Comparison of ENCODE assay signal across 8 cellular contexts in the genomic region with DNA sequence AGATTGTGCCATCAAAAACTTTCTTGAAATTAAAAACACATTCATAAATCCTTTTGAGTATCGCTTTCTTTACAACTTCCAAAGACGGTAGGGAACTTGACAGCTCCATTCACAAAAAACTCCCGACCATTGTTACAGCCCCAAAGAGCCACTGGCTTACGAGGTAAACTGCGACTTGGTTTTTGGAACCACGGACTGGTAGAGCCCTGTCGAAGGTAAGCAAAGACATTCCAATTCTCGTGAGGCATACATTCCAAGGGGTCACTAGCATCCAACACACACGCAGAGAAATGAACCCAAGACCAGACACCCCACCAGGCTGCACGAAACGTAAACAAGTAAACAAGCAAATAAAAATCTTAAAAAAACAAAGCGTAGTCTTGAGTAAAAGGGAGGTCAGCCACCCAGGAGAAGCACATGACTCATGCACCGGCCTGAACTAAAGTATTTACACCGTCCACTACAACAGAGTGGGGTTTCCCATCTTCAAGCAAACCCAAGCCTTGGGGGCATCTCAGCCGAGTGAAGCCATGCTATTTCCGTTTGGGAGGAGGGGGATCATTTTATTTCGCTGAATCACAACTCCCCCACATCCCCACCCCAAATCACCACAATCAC. TPM values are rescaled to one million over a fixed set of nuclear protein-coding genes. Genes with fewer than 3 reads are reported as not detected.
DNase-seq lines count a peak whose midpoint lies in the region; ATAC-seq and TF ChIP-seq lines count a peak whose summit lies in the region.

No MANE protein-coding gene starts in this region.

- no peaks in the 10 kb centered on the region for H3K9me3 ChIP-seq in heart right ventricle
- no peaks in the 10 kb centered on the region for H3K9me3 ChIP-seq in parathyroid adenoma (ENCODE audit: control insufficient read depth, low read length)

- H3K36me3 ChIP-seq in heart right ventricle (no peaks in the 10 kb centered on the region), parathyroid adenoma (ENCODE audit: control insufficient read depth, insufficient read depth, low read length) (no peaks in the 10 kb centered on the region)

- TF ChIP-seq CTCF in heart right ventricle (IDR thresholded peaks at IDR 0.05) (no peak), WI38 (IDR thresholded peaks at IDR 0.05; ENCODE audit: low read depth, low read length) (no peak), fibroblast of the aortic adventitia (IDR thresholded peaks at IDR 0.05; ENCODE audit: insufficient read depth, low read length) (no peak), parathyroid adenoma (IDR thresholded peaks at IDR 0.05) (no peak)

- peak overlapping the region; percentile 85 for H3K4me2 ChIP-seq in parathyroid adenoma (ENCODE audit: low read length)

- no peak for DNase-seq in heart right ventricle
- no peak for DNase-seq in Right ventricle myocardium inferior (ENCODE audit: missing footprints)
- peak; percentile 64 for DNase-seq in fibroblast of the aortic adventitia (ENCODE audit: low read depth)
- DNase-seq in effector CD8-positive, alpha-beta T cell (lab: John Stamatoyannopoulos, UW) = no peak
- no peak for DNase-seq in NCI-H526 treated with DMSO at 0.1 percent for 48 hours (lab: John Stamatoyannopoulos, UW)

- H3K9ac ChIP-seq in parathyroid adenoma = peak overlapping the region; percentile 55

- peaks cover 10 to 76% (median 63%) of the 10 kb centered on the region in 9 donors for H3K4me1 ChIP-seq in heart right ventricle
- peaks cover 34% of the 10 kb centered on the region for H3K4me1 ChIP-seq in parathyroid adenoma

- no peak overlapping the region for H2AFZ ChIP-seq in parathyroid adenoma

- ATAC-seq in heart right ventricle (peak in 5 of 8 donors; percentile 24 to 40 (median 35)), Right ventricle myocardium inferior (no peak), GM18909 (IDR thresholded peaks at IDR 0.05; ENCODE audit: poor library complexity, unreplicated experiment) (no peak)

- H3K4me3 ChIP-seq in heart right ventricle (peak overlapping the region; percentile 90 to 99 (median 96)), WI38 (ENCODE audit: low read depth, low read length) (peak overlapping the region; percentile 86), fibroblast of the aortic adventitia (ENCODE audit: low read depth, low read length) (peak overlapping the region; percentile 91), parathyroid adenoma (ENCODE audit: low read depth, low read length) (peak overlapping the region; percentile 81)

- H3K27me3 ChIP-seq in heart right ventricle (no peaks in the 10 kb centered on the region), parathyroid adenoma (ENCODE audit: control insufficient read depth, insufficient read depth, low read length) (no peaks in the 10 kb centered on the region)

- H3K27ac ChIP-seq in heart right ventricle (peak overlapping the region; percentile 75 to 96 (median 93)), parathyroid adenoma (peak overlapping the region; percentile 67)

- WGBS in heart right ventricle, 2 donors = 7 to 8% methylated on average over 17 of the region's 17 CpGs

- peaks cover 56% of the 10 kb centered on the region for H3K79me2 ChIP-seq in parathyroid adenoma

- intact Hi-C loops in heart right ventricle (cut with DNase I) (loop anchor here in 6 of 10 donors (5.0 to 10.0 kb wide), 7 partner anchors 36 to 224 kb away; a partner anchor contains a TSS), Right ventricle myocardium inferior (cut with DNase I) (no loop called here)

RNA-seq across cellular contexts. Expression of a gene that starts 1.4 kb away (rescaled TPM):
- 10 to 100 TPM; 51.6 to 85.1 (median 54.7) TPM for total RNA-seq in heart right ventricle
- polyA plus RNA-seq in heart right ventricle = 10 to 100 TPM; 31.2 to 34.8 TPM
- 56.5 TPM for total RNA-seq in Right ventricle myocardium inferior
- total RNA-seq in fibroblast of the aortic adventitia (ENCODE audit: low replicate concordance) = 15.5 and 25.3 TPM in 2 replicates

RNA-seq across cellular contexts. Expression of a gene that starts 48.7 kb away (rescaled TPM):
- total RNA-seq in heart right ventricle (10 to 100 TPM; 15.7 to 32.2 (median 18.6) TPM), Right ventricle myocardium inferior (19.8 TPM), fibroblast of the aortic adventitia (ENCODE audit: low replicate concordance) (12.3 and 15.5 TPM in 2 replicates)
- 10 to 100 TPM; 12.8 to 21.8 TPM for polyA plus RNA-seq in heart right ventricle

Comparison
In these comparisons a context has a peak if more than half of its experiments do, and no peak if none do; other contexts are left out.
1. ATAC-seq: peak in heart right ventricle (5 of 8); none in Right ventricle myocardium inferior (single experiment) and GM18909 (single experiment).
2. Peak in every context shown above with its lines, with median percentiles within 50 percentile points of each other: H3K4me3 ChIP-seq.